27 cellular contexts compared by ENCODE assay signal in genomic region chr7:72037494-72037893, GRCh38.
"Had no signal": no experiment of that assay in that cellular context is flagged by ENCODE, and none has a peak within 500 bp of the region (broad histone marks: within the 10 kb centered on the region; RNA-seq: fewer than 3 reads in every experiment).

No MANE protein-coding gene starts in this region.

- H3K36me3 ChIP-seq: left ventricle myocardium inferior, neutrophil, ovary, prostate gland, vagina had no signal

- ATAC-seq: activated T-cell treated with anti-CD3 and anti-CD28 coated beads, Interleukin-2, amount 50 U/mL, for 72 hours; body of pancreas; stimulated activated memory B cell treated with anti-CD40 and anti-IgM and Interleukin-4, amounts not matched to agents 10 μg/mL and 1 μg/mL and 100 μg/mL, for 72 hours; stimulated activated naive CD8-positive, alpha-beta T cell treated with anti-CD3 and anti-CD28 coated beads, Interleukin-15, amount 100 ng/mL, for 72 hours had no signal

- H3K27me3 ChIP-seq: body of pancreas, neutrophil, ovary, vagina had no signal

- DNase-seq: activated CD4-positive, alpha-beta T cell treated with anti-CD3 and anti-CD28 coated beads for 4 hours; activated CD4-positive, alpha-beta T cell treated with anti-CD3 and anti-CD28 coated beads, Interleukin-2, amount 50 U/mL, for 4 hours; activated effector memory CD4-positive, alpha-beta T cell treated with Interleukin-2 at 50 U/mL for 16 hours; activated naive CD4-positive, alpha-beta T cell treated with Interleukin-2 at 50 U/mL for 16 hours; activated T-cell treated with anti-CD3 and anti-CD28 coated beads for 4 hours; activated T-cell treated with anti-CD3 and anti-CD28 coated beads, Interleukin-2, amount 50 U/mL, for 72 hours; aorta; body of pancreas; dermis blood vessel endothelial cell; effector CD8-positive, alpha-beta T cell; left ventricle myocardium inferior; mammary epithelial cell; ovary; retina; stimulated activated CD4-positive, alpha-beta T cell treated with anti-CD3 and anti-CD28 coated beads, Interleukin-1b, Interleukin-23, amount 100 ng/mL, for 48 hours; stimulated activated CD4-positive, alpha-beta T cell treated with anti-CD3 and anti-CD28 coated beads, Interleukin-4, amount 100 ng/mL, for 4 hours; stimulated activated CD8-positive, alpha-beta memory T cell treated with anti-CD3 and anti-CD28 coated beads, Interleukin-4, amount 100 ng/mL, for 48 hours; stimulated activated naive CD8-positive, alpha-beta T cell treated with anti-CD3 and anti-CD28 coated beads, Interleukin-15, amount 100 ng/mL, for 72 hours; substantia nigra; T-helper 2 cell had no signal

- H3K27ac ChIP-seq: body of pancreas, epithelial cell of prostate, left ventricle myocardium inferior, neutrophil, ovary, prostate gland, vagina, VCaP had no signal

- H3K4me3 ChIP-seq: body of pancreas, left ventricle myocardium inferior, ovary, prostate gland, smooth muscle cell, vagina had no signal

- H3K4me2 ChIP-seq: smooth muscle cell had no signal

- H3K4me1 ChIP-seq: body of pancreas, prostate gland, vagina had no signal

- H3K9me3 ChIP-seq: body of pancreas, neutrophil, ovary, prostate gland, vagina had no signal
